ENCODE assay signal across 1 cellular context in the genomic region with DNA sequence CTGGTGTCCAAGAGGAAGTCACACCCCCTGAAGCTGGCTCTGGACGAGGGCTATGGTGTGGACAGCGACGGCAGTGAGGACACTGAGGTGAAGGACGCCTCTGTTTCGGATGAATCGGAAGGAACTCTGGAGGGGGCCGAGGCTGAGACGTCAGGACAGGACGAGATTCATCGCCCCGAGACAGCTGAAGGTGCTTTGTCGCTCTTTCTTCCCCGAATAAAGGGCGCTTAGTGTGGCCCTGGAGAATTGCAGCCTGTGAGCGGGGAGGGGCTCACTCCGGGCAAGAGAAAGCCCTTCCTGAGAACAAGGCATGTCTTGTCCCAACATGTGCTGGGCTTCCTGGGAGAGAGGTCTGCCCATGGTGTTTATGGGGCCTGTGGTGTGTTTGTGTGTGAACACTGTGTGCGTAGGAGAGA.
TF ChIP-seq lines count a peak whose summit lies in the region.

No MANE protein-coding gene starts in this region.

TF ChIP-seq in H1, 55 proteins besides CTCF, POLR2A, EP300 and RAD21:
- TF ChIP-seq SP4 (IDR thresholded peaks at IDR 0.05; ENCODE audit: low read length) (no peak), SIN3A (conservative IDR thresholded peaks at IDR 0.05 in 1 of 2, IDR thresholded peaks at IDR 0.05 in 1 of 2; ENCODE audit: low read depth in 1 of 2, low read length in 2 of 2) (no peak), KDM5A (IDR thresholded peaks at IDR 0.05; ENCODE audit: low read length) (no peak), CTBP2 (IDR thresholded peaks at IDR 0.05; ENCODE audit: borderline replicate concordance, insufficient read depth, insufficient read length, low read length) (no peak), JUN (IDR thresholded peaks at IDR 0.05; ENCODE audit: low read depth, low read length) (no peak), CHD2 (IDR thresholded peaks at IDR 0.05; ENCODE audit: low read length) (no peak), KDM4A (IDR thresholded peaks at IDR 0.05; ENCODE audit: low read depth, low read length, severe bottlenecking) (no peak), NRF1 (IDR thresholded peaks at IDR 0.05; ENCODE audit: low read depth, low read length) (no peak), SAP30 (IDR thresholded peaks at IDR 0.05; ENCODE audit: insufficient read depth, insufficient replicate concordance, low read length) (no peak), RXRA (IDR thresholded peaks at IDR 0.05; ENCODE audit: insufficient read depth, low read depth, low read length) (no peak), BRCA1 (IDR thresholded peaks at IDR 0.05; ENCODE audit: low read depth, low read length) (no peak), KDM1A (IDR thresholded peaks at IDR 0.05; ENCODE audit: borderline replicate concordance, low read length) (no peak), YY1 (IDR thresholded peaks at IDR 0.05; ENCODE audit: low read depth, low read length) (no peak), RFX5 (IDR thresholded peaks at IDR 0.05; ENCODE audit: borderline replicate concordance, low read depth, low read length) (no peak)
- TF ChIP-seq, protein P1, sequence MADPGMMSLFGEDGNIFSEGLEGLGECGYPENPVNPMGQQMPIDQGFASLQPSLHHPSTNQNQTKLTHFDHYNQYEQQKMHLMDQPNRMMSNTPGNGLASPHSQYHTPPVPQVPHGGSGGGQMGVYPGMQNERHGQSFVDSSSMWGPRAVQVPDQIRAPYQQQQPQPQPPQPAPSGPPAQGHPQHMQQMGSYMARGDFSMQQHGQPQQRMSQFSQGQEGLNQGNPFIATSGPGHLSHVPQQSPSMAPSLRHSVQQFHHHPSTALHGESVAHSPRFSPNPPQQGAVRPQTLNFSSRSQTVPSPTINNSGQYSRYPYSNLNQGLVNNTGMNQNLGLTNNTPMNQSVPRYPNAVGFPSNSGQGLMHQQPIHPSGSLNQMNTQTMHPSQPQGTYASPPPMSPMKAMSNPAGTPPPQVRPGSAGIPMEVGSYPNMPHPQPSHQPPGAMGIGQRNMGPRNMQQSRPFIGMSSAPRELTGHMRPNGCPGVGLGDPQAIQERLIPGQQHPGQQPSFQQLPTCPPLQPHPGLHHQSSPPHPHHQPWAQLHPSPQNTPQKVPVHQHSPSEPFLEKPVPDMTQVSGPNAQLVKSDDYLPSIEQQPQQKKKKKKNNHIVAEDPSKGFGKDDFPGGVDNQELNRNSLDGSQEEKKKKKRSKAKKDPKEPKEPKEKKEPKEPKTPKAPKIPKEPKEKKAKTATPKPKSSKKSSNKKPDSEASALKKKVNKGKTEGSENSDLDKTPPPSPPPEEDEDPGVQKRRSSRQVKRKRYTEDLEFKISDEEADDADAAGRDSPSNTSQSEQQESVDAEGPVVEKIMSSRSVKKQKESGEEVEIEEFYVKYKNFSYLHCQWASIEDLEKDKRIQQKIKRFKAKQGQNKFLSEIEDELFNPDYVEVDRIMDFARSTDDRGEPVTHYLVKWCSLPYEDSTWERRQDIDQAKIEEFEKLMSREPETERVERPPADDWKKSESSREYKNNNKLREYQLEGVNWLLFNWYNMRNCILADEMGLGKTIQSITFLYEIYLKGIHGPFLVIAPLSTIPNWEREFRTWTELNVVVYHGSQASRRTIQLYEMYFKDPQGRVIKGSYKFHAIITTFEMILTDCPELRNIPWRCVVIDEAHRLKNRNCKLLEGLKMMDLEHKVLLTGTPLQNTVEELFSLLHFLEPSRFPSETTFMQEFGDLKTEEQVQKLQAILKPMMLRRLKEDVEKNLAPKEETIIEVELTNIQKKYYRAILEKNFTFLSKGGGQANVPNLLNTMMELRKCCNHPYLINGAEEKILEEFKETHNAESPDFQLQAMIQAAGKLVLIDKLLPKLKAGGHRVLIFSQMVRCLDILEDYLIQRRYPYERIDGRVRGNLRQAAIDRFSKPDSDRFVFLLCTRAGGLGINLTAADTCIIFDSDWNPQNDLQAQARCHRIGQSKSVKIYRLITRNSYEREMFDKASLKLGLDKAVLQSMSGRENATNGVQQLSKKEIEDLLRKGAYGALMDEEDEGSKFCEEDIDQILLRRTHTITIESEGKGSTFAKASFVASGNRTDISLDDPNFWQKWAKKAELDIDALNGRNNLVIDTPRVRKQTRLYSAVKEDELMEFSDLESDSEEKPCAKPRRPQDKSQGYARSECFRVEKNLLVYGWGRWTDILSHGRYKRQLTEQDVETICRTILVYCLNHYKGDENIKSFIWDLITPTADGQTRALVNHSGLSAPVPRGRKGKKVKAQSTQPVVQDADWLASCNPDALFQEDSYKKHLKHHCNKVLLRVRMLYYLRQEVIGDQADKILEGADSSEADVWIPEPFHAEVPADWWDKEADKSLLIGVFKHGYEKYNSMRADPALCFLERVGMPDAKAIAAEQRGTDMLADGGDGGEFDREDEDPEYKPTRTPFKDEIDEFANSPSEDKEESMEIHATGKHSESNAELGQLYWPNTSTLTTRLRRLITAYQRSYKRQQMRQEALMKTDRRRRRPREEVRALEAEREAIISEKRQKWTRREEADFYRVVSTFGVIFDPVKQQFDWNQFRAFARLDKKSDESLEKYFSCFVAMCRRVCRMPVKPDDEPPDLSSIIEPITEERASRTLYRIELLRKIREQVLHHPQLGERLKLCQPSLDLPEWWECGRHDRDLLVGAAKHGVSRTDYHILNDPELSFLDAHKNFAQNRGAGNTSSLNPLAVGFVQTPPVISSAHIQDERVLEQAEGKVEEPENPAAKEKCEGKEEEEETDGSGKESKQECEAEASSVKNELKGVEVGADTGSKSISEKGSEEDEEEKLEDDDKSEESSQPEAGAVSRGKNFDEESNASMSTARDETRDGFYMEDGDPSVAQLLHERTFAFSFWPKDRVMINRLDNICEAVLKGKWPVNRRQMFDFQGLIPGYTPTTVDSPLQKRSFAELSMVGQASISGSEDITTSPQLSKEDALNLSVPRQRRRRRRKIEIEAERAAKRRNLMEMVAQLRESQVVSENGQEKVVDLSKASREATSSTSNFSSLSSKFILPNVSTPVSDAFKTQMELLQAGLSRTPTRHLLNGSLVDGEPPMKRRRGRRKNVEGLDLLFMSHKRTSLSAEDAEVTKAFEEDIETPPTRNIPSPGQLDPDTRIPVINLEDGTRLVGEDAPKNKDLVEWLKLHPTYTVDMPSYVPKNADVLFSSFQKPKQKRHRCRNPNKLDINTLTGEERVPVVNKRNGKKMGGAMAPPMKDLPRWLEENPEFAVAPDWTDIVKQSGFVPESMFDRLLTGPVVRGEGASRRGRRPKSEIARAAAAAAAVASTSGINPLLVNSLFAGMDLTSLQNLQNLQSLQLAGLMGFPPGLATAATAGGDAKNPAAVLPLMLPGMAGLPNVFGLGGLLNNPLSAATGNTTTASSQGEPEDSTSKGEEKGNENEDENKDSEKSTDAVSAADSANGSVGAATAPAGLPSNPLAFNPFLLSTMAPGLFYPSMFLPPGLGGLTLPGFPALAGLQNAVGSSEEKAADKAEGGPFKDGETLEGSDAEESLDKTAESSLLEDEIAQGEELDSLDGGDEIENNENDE (IDR thresholded peaks at IDR 0.05; ENCODE audit: insufficient replicate concordance, low read length) = no peak
- TF ChIP-seq, protein P2, sequence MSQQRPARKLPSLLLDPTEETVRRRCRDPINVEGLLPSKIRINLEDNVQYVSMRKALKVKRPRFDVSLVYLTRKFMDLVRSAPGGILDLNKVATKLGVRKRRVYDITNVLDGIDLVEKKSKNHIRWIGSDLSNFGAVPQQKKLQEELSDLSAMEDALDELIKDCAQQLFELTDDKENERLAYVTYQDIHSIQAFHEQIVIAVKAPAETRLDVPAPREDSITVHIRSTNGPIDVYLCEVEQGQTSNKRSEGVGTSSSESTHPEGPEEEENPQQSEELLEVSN (IDR thresholded peaks at IDR 0.05) = no peak
- TF ChIP-seq, protein P3, sequence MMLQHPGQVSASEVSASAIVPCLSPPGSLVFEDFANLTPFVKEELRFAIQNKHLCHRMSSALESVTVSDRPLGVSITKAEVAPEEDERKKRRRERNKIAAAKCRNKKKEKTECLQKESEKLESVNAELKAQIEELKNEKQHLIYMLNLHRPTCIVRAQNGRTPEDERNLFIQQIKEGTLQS (IDR thresholded peaks at IDR 0.05; ENCODE audit: insufficient read depth, low read depth, low read length) = no peak
